ENCODE assay signal across 27 cellular contexts in genomic region chr7:136389933-136390332, GRCh38.
"Had no signal": no experiment of that assay in that cellular context is flagged by ENCODE, and none has a peak within 500 bp of the region (broad histone marks: within the 10 kb centered on the region; RNA-seq: fewer than 3 reads in every experiment).

No MANE protein-coding gene starts in this region.

- H3K27me3 ChIP-seq: breast epithelium, gastroesophageal sphincter, pancreas, tibial nerve had no signal

- H3K4me1 ChIP-seq: breast epithelium, gastroesophageal sphincter, pancreas, psoas muscle, tibial nerve had no signal

- ATAC-seq: activated T-cell treated with anti-CD3 and anti-CD28 coated beads, Interleukin-2, amount 50 U/mL, for 4 hours; activated T-helper 17 cell treated with anti-CD3 and anti-CD28 coated beads, Interleukin-2, amount 50 U/mL, for 72 hours; gastroesophageal sphincter; left colon; naive thymus-derived CD8-positive, alpha-beta T cell; psoas muscle; right cardiac atrium; T-cell had no signal

- H3K9me3 ChIP-seq: breast epithelium, gastroesophageal sphincter, pancreas, psoas muscle, tibial nerve had no signal

- H3K27ac ChIP-seq: breast epithelium, gastroesophageal sphincter, pancreas, psoas muscle, tibial nerve, WERI-Rb-1 had no signal

- H3K36me3 ChIP-seq: breast epithelium, gastroesophageal sphincter, pancreas, tibial nerve, WERI-Rb-1 had no signal

- H3K4me3 ChIP-seq: breast epithelium, gastroesophageal sphincter, pancreas, psoas muscle, tibial nerve had no signal

- DNase-seq: activated CD4-positive, alpha-beta memory T cell treated with anti-CD3 and anti-CD28 coated beads for 36 hours; activated CD4-positive, alpha-beta T cell treated with anti-CD3 and anti-CD28 coated beads, Interleukin-2, amount 10 ng/mL, durations not matched to agents 24 days and 14 days; activated CD4-positive, CD25-positive, alpha-beta regulatory T cell treated with anti-CD3 and anti-CD28 coated beads, Interleukin-2, amount 50 U/mL, for 72 hours; activated CD8-positive, alpha-beta memory T cell treated with anti-CD3 and anti-CD28 coated beads, Interleukin-2, amount 50 U/mL, for 48 hours; activated gamma-delta T cell treated with Interleukin-2 at 50 U/mL for 16 hours; activated naive CD4-positive, alpha-beta T cell treated with anti-CD3 and anti-CD28 coated beads, Interleukin-2, amount 50 U/mL, for 16 hours; activated T-cell treated with anti-CD3 and anti-CD28 coated beads, Interleukin-2, amount 50 U/mL, for 4 hours; amygdala; dermis blood vessel endothelial cell; effector CD8-positive, alpha-beta T cell; erythroblast; head of caudate nucleus; hippocampal formation; left colon; naive thymus-derived CD8-positive, alpha-beta T cell; nucleus accumbens; pancreas; psoas muscle; right cardiac atrium; stimulated activated CD4-positive, alpha-beta T cell treated with anti-CD3 and anti-CD28 coated beads, Interleukin-2, amount 100 ng/mL, for 48 hours; stimulated activated naive CD4-positive, alpha-beta T cell treated with Interleukin-2 at 50 U/mL for 16 hours; T-cell; WERI-Rb-1 had no signal
